ENCODE assay signal across 22 cellular contexts in the genomic region with DNA sequence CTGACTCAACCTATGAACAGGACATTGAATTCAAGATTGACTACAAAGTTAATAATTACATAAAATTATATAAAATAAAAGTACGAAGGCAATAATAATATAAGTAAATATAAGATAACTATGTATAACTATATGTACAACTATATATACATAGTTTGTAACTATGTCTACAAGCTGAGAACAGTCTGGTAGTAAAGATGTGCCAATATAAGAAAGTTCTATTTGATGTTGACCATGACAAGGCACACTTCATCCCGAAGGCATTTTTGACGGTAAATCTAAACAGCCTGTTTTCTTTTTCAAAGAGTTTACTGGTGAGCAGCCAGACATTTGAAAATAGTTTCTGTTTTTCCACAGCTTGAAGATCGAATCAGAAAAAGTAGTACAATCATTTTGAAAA.
"Had no signal": no experiment of that assay in that cellular context is flagged by ENCODE, and none has a peak within 500 bp of the region (broad histone marks: within the 10 kb centered on the region; RNA-seq: fewer than 3 reads in every experiment).

No MANE protein-coding gene starts in this region.

- H3K27me3 ChIP-seq: dorsolateral prefrontal cortex, esophagus squamous epithelium, gastrocnemius medialis, left lung, neural progenitor cell, right atrium auricular region, sigmoid colon, spleen, testis, tibial artery had no signal

- H3K4me1 ChIP-seq: gastrocnemius medialis, left lung, prostate gland, right atrium auricular region, spleen, testis, tibial artery had no signal

- ATAC-seq: gastrocnemius medialis; left lung; naive thymus-derived CD4-positive, alpha-beta T cell; stimulated activated memory B cell treated with anti-CD40 and anti-IgM and Interleukin-4, amounts not matched to agents 10 μg/mL and 1 μg/mL and 100 μg/mL, for 72 hours; stimulated activated naive CD8-positive, alpha-beta T cell treated with anti-CD3 and anti-CD28 coated beads, Interleukin-15, Interleukin-2, amounts not matched to agents 100 U/mL and 50 U/mL, for 24 hours had no signal

- FAIRE-seq: endothelial cell of umbilical vein had no signal

- H3K4me2 ChIP-seq: neural progenitor cell had no signal

- H3K9me3 ChIP-seq: esophagus squamous epithelium, gastrocnemius medialis, left lung, prostate gland, right atrium auricular region, sigmoid colon, spleen, testis, tibial artery had no signal

- H3K36me3 ChIP-seq: esophagus squamous epithelium, gastrocnemius medialis, left lung, neural progenitor cell, prostate gland, right atrium auricular region, sigmoid colon, spleen, tibial artery had no signal

- DNase-seq: cerebellar nuclear complex; dorsolateral prefrontal cortex; effector CD4-positive, alpha-beta T cell; esophagus squamous epithelium; foreskin fibroblast; gastrocnemius medialis; head of caudate nucleus; left lung; mesenchymal stem cell; naive thymus-derived CD4-positive, alpha-beta T cell; sigmoid colon; spleen; stimulated activated CD4-positive, alpha-beta T cell treated with anti-CD3 and anti-CD28 coated beads, Interleukin-4, amount 100 ng/mL, for 4 hours; stimulated activated naive CD8-positive, alpha-beta T cell treated with anti-CD3 and anti-CD28 coated beads, Interleukin-15, Interleukin-2, amounts not matched to agents 100 U/mL and 50 U/mL, for 24 hours; substantia nigra; testis; tibial artery had no signal

- H3K27ac ChIP-seq: dorsolateral prefrontal cortex, esophagus squamous epithelium, gastrocnemius medialis, left lung, neural progenitor cell, prostate gland, right atrium auricular region, sigmoid colon, spleen, testis, tibial artery had no signal

- H3K4me3 ChIP-seq: dorsolateral prefrontal cortex, esophagus squamous epithelium, gastrocnemius medialis, left lung, neural progenitor cell, prostate gland, right atrium auricular region, sigmoid colon, spleen, testis, tibial artery had no signal
